23 cellular contexts compared by ENCODE assay signal in genomic region chr18:35132284-35132910, GRCh38.
DNase-seq lines count a peak whose midpoint lies in the region; ATAC-seq and TF ChIP-seq lines count a peak whose summit lies in the region.
"Had no signal": no experiment of that assay in that cellular context is flagged by ENCODE, and none has a peak within 500 bp of the region (broad histone marks: within the 10 kb centered on the region; RNA-seq: fewer than 3 reads in every experiment).

No MANE protein-coding gene starts in this region.

- no peak overlapping the region for H2BK5ac ChIP-seq in mesenchymal stem cell (ENCODE audit: low read depth, low read length, poor library complexity, severe bottlenecking)

- CTCF ChIA-PET in activated CD4-positive, alpha-beta T cell treated with anti-CD3 and anti-CD28 coated beads for 36 hours (lab: Charles Lee) = interaction anchor here (1.2 kb wide), 1 partner anchor 13 kb away, joined by 3 read pairs; no protein-coding TSS in a partner anchor
- CTCF ChIA-PET in SK-N-SH (lab: Yijun Ruan, JAX) = interaction anchor here (0.6 to 1.5 kb wide), 3 partner anchors 9 to 109 kb away, joined by 3 to 7 read pairs (median 3); no protein-coding TSS in a partner anchor

- H3K9me2 ChIP-seq in hepatocyte (replicated peaks; ENCODE audit: insufficient read depth) = no peaks in the 10 kb centered on the region
- no peaks in the 10 kb centered on the region for H3K9me2 ChIP-seq in SK-N-SH

- peaks cover 2% of the 10 kb centered on the region for H3K4me1 Mint-ChIP-seq in activated CD4-positive, alpha-beta T cell treated with anti-CD3 and anti-CD28 coated beads for 36 hours
- H3K4me1 Mint-ChIP-seq in activated CD4-positive, alpha-beta T cell treated with anti-CD3 and anti-CD28 coated beads, Interleukin-2, amount 10 ng/mL, durations not matched to agents 24 days and 14 days = no peaks in the 10 kb centered on the region
- H3K4me1 Mint-ChIP-seq: activated T-helper 17 cell treated with anti-CD3 and anti-CD28 coated beads, Interleukin-2, amount 50 U/mL, for 72 hours had no signal

- no peak for TF ChIP-seq RAD21 in SK-N-SH (IDR thresholded peaks at IDR 0.05; ENCODE audit: low read length)

- no peaks in the 10 kb centered on the region for H3F3A ChIP-seq in SK-N-SH (replicated peaks; ENCODE audit: insufficient read depth)

- no peak for ATAC-seq in activated CD4-positive, alpha-beta T cell treated with anti-CD3 and anti-CD28 coated beads for 36 hours
- no peak for ATAC-seq in body of pancreas
- ATAC-seq: activated T-helper 17 cell treated with anti-CD3 and anti-CD28 coated beads, Interleukin-2, amount 50 U/mL, for 72 hours had no signal

- no peak overlapping the region for H2AK5ac ChIP-seq in mesenchymal stem cell (ENCODE audit: low read length, severe bottlenecking)

- no peak overlapping the region for H2BK120ac ChIP-seq in mesenchymal stem cell (ENCODE audit: low read depth, low read length)

- H4K20me1 ChIP-seq in hepatocyte (ENCODE audit: insufficient read depth, poor library complexity, severe bottlenecking) (no peaks in the 10 kb centered on the region), SK-N-SH (ENCODE audit: insufficient read depth) (no peaks in the 10 kb centered on the region)

- H3K4me3 Mint-ChIP-seq in activated CD4-positive, alpha-beta T cell treated with anti-CD3 and anti-CD28 coated beads for 36 hours = no peak overlapping the region
- no peak overlapping the region for H3K4me3 Mint-ChIP-seq in activated CD4-positive, alpha-beta T cell treated with anti-CD3 and anti-CD28 coated beads, Interleukin-2, amount 10 ng/mL, durations not matched to agents 24 days and 14 days
- H3K4me3 Mint-ChIP-seq: activated naive CD8-positive, alpha-beta T cell; activated T-helper 17 cell treated with anti-CD3 and anti-CD28 coated beads, Interleukin-2, amount 50 U/mL, for 72 hours; stimulated activated naive CD8-positive, alpha-beta T cell treated with anti-CD3 and anti-CD28 coated beads, Interleukin-15, Interleukin-2, amounts not matched to agents 100 ng/mL and 50 ng/mL, for 24 hours had no signal

- POLR2A ChIA-PET in activated CD4-positive, alpha-beta T cell treated with anti-CD3 and anti-CD28 coated beads for 36 hours (lab: Charles Lee) = no interaction called here
- POLR2A ChIA-PET in SK-N-SH (lab: Yijun Ruan, JAX) = interaction anchor here (1.1 kb wide), 1 partner anchor 8 kb away, joined by 3 read pairs; no protein-coding TSS in a partner anchor

- H3K14ac ChIP-seq in mesenchymal stem cell (ENCODE audit: low read length in 2 of 2) = peak overlapping the region in 1 of 2 experiments; percentile 30

- intact Hi-C loops in activated CD4-positive, alpha-beta T cell treated with anti-CD3 and anti-CD28 coated beads for 36 hours (cut with DNase I, micrococcal nuclease) = no loop called here
- intact Hi-C loops in activated CD4-positive, alpha-beta T cell treated with anti-CD3 and anti-CD28 coated beads, Interleukin-2, amount 10 ng/mL, durations not matched to agents 24 days and 14 days (cut with micrococcal nuclease) = no loop called here
- intact Hi-C loops in body of pancreas (cut with DNase I) = no loop called here

- H2BK12ac ChIP-seq in mesenchymal stem cell (ENCODE audit: low read length in 2 of 2) = no peak overlapping the region

- no peaks in the 10 kb centered on the region for H3K79me1 ChIP-seq in mesenchymal stem cell (replicated peaks; ENCODE audit: low read length, poor library complexity, severe bottlenecking)

- H3K23ac ChIP-seq in mesenchymal stem cell (ENCODE audit: low read length in 2 of 2) = no peak overlapping the region

- no peak for TF ChIP-seq POLR2A in body of pancreas (IDR thresholded peaks at IDR 0.05)

- 59 to 71% methylated on average over 5 of the region's 5 CpGs for WGBS in body of pancreas, 2 donors
- WGBS in hepatocyte (ENCODE audit: low lambda C conversion rate, missing lambda C conversion rate) = 78% methylated on average over 5 of the region's 5 CpGs
- 69% methylated on average over 5 of the region's 5 CpGs for WGBS in SK-N-SH (ENCODE audit: low lambda C conversion rate)
- 89% methylated on average over 4 of the region's 5 CpGs for WGBS in mesenchymal stem cell

- peak overlapping the region; percentile 24 for H3K27ac Mint-ChIP-seq in activated CD4-positive, alpha-beta T cell treated with anti-CD3 and anti-CD28 coated beads for 36 hours
- no peak overlapping the region for H3K27ac Mint-ChIP-seq in activated CD4-positive, alpha-beta T cell treated with anti-CD3 and anti-CD28 coated beads, Interleukin-2, amount 10 ng/mL, durations not matched to agents 24 days and 14 days
- H3K27ac Mint-ChIP-seq: activated naive CD8-positive, alpha-beta T cell; activated T-helper 17 cell treated with anti-CD3 and anti-CD28 coated beads, Interleukin-2, amount 50 U/mL, for 72 hours; stimulated activated naive CD8-positive, alpha-beta T cell treated with anti-CD3 and anti-CD28 coated beads, Interleukin-15, Interleukin-2, amounts not matched to agents 100 ng/mL and 50 ng/mL, for 24 hours had no signal

- H3K27me3 ChIP-seq in body of pancreas (no peaks in the 10 kb centered on the region), hepatocyte (no peaks in the 10 kb centered on the region), SK-N-SH (ENCODE audit: insufficient read depth) (no peaks in the 10 kb centered on the region), mesenchymal stem cell (ENCODE audit: control insufficient read depth in 1 of 2, insufficient read depth in 1 of 2, low read length in 2 of 2) (no peaks in the 10 kb centered on the region)

- H4K8ac ChIP-seq in mesenchymal stem cell (ENCODE audit: low read length) = no peak overlapping the region

- H3K4me1 ChIP-seq in body of pancreas (peaks cover 11% of the 10 kb centered on the region), hepatocyte (ENCODE audit: insufficient read depth) (peaks cover 7% of the 10 kb centered on the region), SK-N-SH (ENCODE audit: control insufficient read depth in 1 of 2, insufficient read depth in 2 of 2, low read depth in 1 of 2, low read length in 1 of 2) (peaks cover 0 to 11% of the 10 kb centered on the region in 2 experiments; a peak in 1 of 4 replicates), mesenchymal stem cell (ENCODE audit: control insufficient read depth, insufficient read depth, low read depth, low read length) (no peaks in the 10 kb centered on the region)

- H3K18ac ChIP-seq in mesenchymal stem cell (ENCODE audit: low read depth in 1 of 2, low read length in 2 of 2) = no peak overlapping the region

- H3K4ac ChIP-seq in mesenchymal stem cell (ENCODE audit: low read depth in 1 of 2, low read length in 2 of 2) = no peak overlapping the region

- H3K4me2 ChIP-seq in hepatocyte = no peak overlapping the region
- no peak overlapping the region for H3K4me2 ChIP-seq in SK-N-SH
- H3K4me2 ChIP-seq in mesenchymal stem cell (ENCODE audit: low read length, poor library complexity, severe bottlenecking) = no peak overlapping the region
- H3K4me2 ChIP-seq: KMS-11 had no signal

- H3K27me3 Mint-ChIP-seq in activated CD4-positive, alpha-beta T cell treated with anti-CD3 and anti-CD28 coated beads for 36 hours = no peaks in the 10 kb centered on the region
- no peaks in the 10 kb centered on the region for H3K27me3 Mint-ChIP-seq in activated CD4-positive, alpha-beta T cell treated with anti-CD3 and anti-CD28 coated beads, Interleukin-2, amount 10 ng/mL, durations not matched to agents 24 days and 14 days
- H3K27me3 Mint-ChIP-seq: activated naive CD8-positive, alpha-beta T cell; activated T-helper 17 cell treated with anti-CD3 and anti-CD28 coated beads, Interleukin-2, amount 50 U/mL, for 72 hours; stimulated activated naive CD8-positive, alpha-beta T cell treated with anti-CD3 and anti-CD28 coated beads, Interleukin-15, Interleukin-2, amounts not matched to agents 100 ng/mL and 50 ng/mL, for 24 hours had no signal

- no peaks in the 10 kb centered on the region for H3K79me2 ChIP-seq in hepatocyte
- no peaks in the 10 kb centered on the region for H3K79me2 ChIP-seq in SK-N-SH (ENCODE audit: insufficient read depth)

- H3K9ac ChIP-seq in SK-N-SH (no peak overlapping the region), mesenchymal stem cell (ENCODE audit: low read length) (no peak overlapping the region)
- H3K9ac ChIP-seq: KMS-11 had no signal

- H3K9me3 ChIP-seq in body of pancreas (no peaks in the 10 kb centered on the region), hepatocyte (ENCODE audit: low read depth) (no peaks in the 10 kb centered on the region), SK-N-SH (no peaks in the 10 kb centered on the region), mesenchymal stem cell (ENCODE audit: control insufficient read depth, low read length) (no peaks in the 10 kb centered on the region)
- H3K9me3 ChIP-seq: psoas muscle had no signal

- H2AFZ ChIP-seq in hepatocyte (no peak overlapping the region), SK-N-SH (ENCODE audit: low read depth) (no peak overlapping the region), mesenchymal stem cell (ENCODE audit: low read depth, low read length) (no peak overlapping the region)

- H3K36me3 ChIP-seq in body of pancreas (replicated peaks in 1 of 2; ENCODE audit: insufficient read depth in 1 of 2, low read depth in 2 of 2) = peaks cover 0 to 2% of the 10 kb centered on the region in 2 donors
- H3K36me3 ChIP-seq in hepatocyte (replicated peaks; ENCODE audit: insufficient read depth, low read depth) = no peaks in the 10 kb centered on the region
- H3K36me3 ChIP-seq in SK-N-SH (replicated peaks in 1 of 2; ENCODE audit: control insufficient read depth in 1 of 2, insufficient read depth in 2 of 2, low read length in 1 of 2) = peaks cover 0 to 6% of the 10 kb centered on the region in 2 experiments
- peaks cover 28 to 48% of the 10 kb centered on the region in 2 experiments for H3K36me3 ChIP-seq in mesenchymal stem cell (ENCODE audit: control insufficient read depth in 1 of 2, insufficient read depth in 2 of 2, low read depth in 1 of 2, low read length in 2 of 2)

- H3K27ac ChIP-seq in body of pancreas (peak overlapping the region in 3 of 4 donors; percentile 9 to 21 (median 19)), hepatocyte (peak overlapping the region; percentile 66), substantia nigra (ENCODE audit: low read depth, low read length, poor library complexity, severe bottlenecking) (peak overlapping the region; percentile 80), SK-N-SH (ENCODE audit: low read depth in 2 of 2, low read length in 1 of 2) (no peak overlapping the region; a peak in 1 of 4 replicates), mesenchymal stem cell (ENCODE audit: low read length, poor library complexity, severe bottlenecking) (no peak overlapping the region)
- H3K27ac ChIP-seq: 22Rv1, KMS-11, skin epidermis had no signal

- no peaks in the 10 kb centered on the region for H3K9me3 Mint-ChIP-seq in activated CD4-positive, alpha-beta T cell treated with anti-CD3 and anti-CD28 coated beads for 36 hours (ENCODE audit: low read depth)
- H3K9me3 Mint-ChIP-seq in activated CD4-positive, alpha-beta T cell treated with anti-CD3 and anti-CD28 coated beads, Interleukin-2, amount 10 ng/mL, durations not matched to agents 24 days and 14 days = no peaks in the 10 kb centered on the region
- H3K9me3 Mint-ChIP-seq: activated T-helper 17 cell treated with anti-CD3 and anti-CD28 coated beads, Interleukin-2, amount 50 U/mL, for 72 hours; neural crest cell; stimulated activated naive CD8-positive, alpha-beta T cell treated with anti-CD3 and anti-CD28 coated beads, Interleukin-15, Interleukin-2, amounts not matched to agents 100 ng/mL and 50 ng/mL, for 24 hours had no signal

- TF ChIP-seq CTCF in body of pancreas (IDR thresholded peaks at IDR 0.05) (no peak), hepatocyte (IDR thresholded peaks at IDR 0.05; ENCODE audit: poor library complexity) (no peak), SK-N-SH (IDR thresholded peaks at IDR 0.05) (no peak)

- peaks cover 44% of the 10 kb centered on the region for H3K36me3 Mint-ChIP-seq in activated CD4-positive, alpha-beta T cell treated with anti-CD3 and anti-CD28 coated beads for 36 hours (ENCODE audit: low read depth)
- H3K36me3 Mint-ChIP-seq in activated CD4-positive, alpha-beta T cell treated with anti-CD3 and anti-CD28 coated beads, Interleukin-2, amount 10 ng/mL, durations not matched to agents 24 days and 14 days (ENCODE audit: low read depth) = peaks cover 43% of the 10 kb centered on the region

- DNase-seq in activated CD4-positive, alpha-beta T cell treated with anti-CD3 and anti-CD28 coated beads for 36 hours = no peak
- DNase-seq in activated CD4-positive, alpha-beta T cell treated with anti-CD3 and anti-CD28 coated beads, Interleukin-2, amount 10 ng/mL, durations not matched to agents 24 days and 14 days = no peak
- no peak for DNase-seq in body of pancreas
- DNase-seq in hepatocyte (ENCODE audit: low spot score) = no peak
- DNase-seq in substantia nigra (lab: John Stamatoyannopoulos, UW) = peak in 1 of 49 donors; percentile 29
- no peak for DNase-seq in SK-N-SH
- DNase-seq in RPMI8226 = no peak
- no peak for DNase-seq in mesenchymal stem cell
- DNase-seq: activated CD4-positive, alpha-beta T cell treated with anti-CD3 and anti-CD28 coated beads for 4 hours; AML-193; Calu3; NCI-H2029 treated with DMSO at 0.1 percent for 48 hours; NCI-H510A; psoas muscle; SW 1271; trophoblast cell had no signal

- no peak overlapping the region for H2BK15ac ChIP-seq in mesenchymal stem cell (ENCODE audit: low read depth, poor library complexity, severe bottlenecking)

- H4K91ac ChIP-seq in mesenchymal stem cell (ENCODE audit: low read length) = no peak overlapping the region

- TF ChIP-seq EP300 in SK-N-SH (IDR thresholded peaks at IDR 0.05; ENCODE audit: borderline replicate concordance in 1 of 2, low read depth in 1 of 2, low read length in 1 of 2) = no peak

- H3K4me3 ChIP-seq in body of pancreas = no peak overlapping the region
- H3K4me3 ChIP-seq in hepatocyte = no peak overlapping the region
- no peak overlapping the region for H3K4me3 ChIP-seq in SK-N-SH (ENCODE audit: low read depth in 2 of 2, low read length in 1 of 2)
- no peak overlapping the region for H3K4me3 ChIP-seq in mesenchymal stem cell (ENCODE audit: insufficient read depth in 1 of 2, low read depth in 1 of 2, low read length in 2 of 2)
- H3K4me3 ChIP-seq: psoas muscle, skin epidermis had no signal

Comparison
In these comparisons a context has a peak if more than half of its experiments do, and no peak if none do; other contexts are left out.
1. H3K27ac ChIP-seq: peak in body of pancreas (3 of 4), hepatocyte (single experiment) and substantia nigra (single experiment); none in SK-N-SH (0 of 2) and mesenchymal stem cell (single experiment).